Comparison of ENCODE assay signal across 31 cellular contexts in the genomic region with DNA sequence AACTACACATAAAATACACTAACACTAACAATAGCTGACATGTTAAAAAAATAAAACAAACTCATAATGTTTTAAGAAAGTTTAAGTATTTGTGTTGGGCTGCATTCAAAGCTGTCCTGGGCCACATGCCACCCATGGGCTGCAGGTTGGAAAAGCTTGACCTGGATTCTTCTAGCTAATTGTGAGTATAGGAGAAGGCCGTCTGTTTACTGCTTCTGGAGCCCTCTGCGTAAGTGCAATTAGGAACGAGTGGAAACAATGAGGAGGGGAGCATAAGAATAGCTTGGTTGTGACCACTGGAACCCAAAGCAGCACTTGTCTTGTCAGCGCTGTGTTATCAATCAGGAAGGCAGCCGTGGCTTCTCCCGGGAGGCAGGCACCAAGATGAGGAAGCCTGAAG.
DNase-seq lines count a peak whose midpoint lies in the region; ATAC-seq, FAIRE-seq and TF ChIP-seq lines count a peak whose summit lies in the region.
"Had no signal": no experiment of that assay in that cellular context is flagged by ENCODE, and none has a peak within 500 bp of the region (broad histone marks: within the 10 kb centered on the region; RNA-seq: fewer than 3 reads in every experiment).

No MANE protein-coding gene starts in this region.

- H2AFZ ChIP-seq in endothelial cell of umbilical vein (ENCODE audit: low read depth, low read length) = no peak overlapping the region

- peak overlapping the region; percentile 14 for H3K4me3 Mint-ChIP-seq in nephron progenitor cell
- H3K4me3 Mint-ChIP-seq: activated naive CD8-positive, alpha-beta T cell treated with anti-CD3 and anti-CD28 coated beads for 36 hours; CD8-positive, alpha-beta T cell; HFFc6; stimulated activated memory B cell treated with anti-CD40 and anti-IgM and Interleukin-4, amounts not matched to agents 10 μg/mL and 1 μg/mL and 100 μg/mL, for 72 hours had no signal

- TF ChIP-seq CTCF in cardiac muscle cell (IDR thresholded peaks at IDR 0.05; ENCODE audit: low read depth, low read length) (no peak), endothelial cell of umbilical vein (IDR thresholded peaks at IDR 0.05; ENCODE audit: extremely low read depth in 1 of 2, insufficient read depth in 1 of 2, low read depth in 1 of 2, low read length in 2 of 2) (no peak), nephron progenitor cell (IDR thresholded peaks at IDR 0.05) (no peak), thyroid gland (IDR thresholded peaks at IDR 0.05) (no peak)

- H3K9me3 Mint-ChIP-seq in nephron progenitor cell = no peaks in the 10 kb centered on the region
- H3K9me3 Mint-ChIP-seq: activated naive CD8-positive, alpha-beta T cell treated with anti-CD3 and anti-CD28 coated beads for 36 hours; CD8-positive, alpha-beta T cell; HFFc6; stimulated activated memory B cell treated with anti-CD40 and anti-IgM and Interleukin-4, amounts not matched to agents 10 μg/mL and 1 μg/mL and 100 μg/mL, for 72 hours had no signal

- no peak for TF ChIP-seq POLR2A in endothelial cell of umbilical vein (IDR thresholded peaks at IDR 0.05; ENCODE audit: low read depth, low read length)
- no peak for TF ChIP-seq POLR2A in thyroid gland (IDR thresholded peaks at IDR 0.05)

- ATAC-seq in left ventricle myocardium superior = no peak
- ATAC-seq in GM18498 (IDR thresholded peaks at IDR 0.05; ENCODE audit: unreplicated experiment) = no peak
- ATAC-seq: A549; CD8-positive, alpha-beta T cell; sciatic nerve; stimulated activated memory B cell treated with anti-CD40 and anti-IgM and Interleukin-4, amounts not matched to agents 10 μg/mL and 1 μg/mL and 100 μg/mL, for 72 hours had no signal

- peaks cover 62% of the 10 kb centered on the region for H3K4me1 Mint-ChIP-seq in nephron progenitor cell

- no peak for FAIRE-seq in endothelial cell of umbilical vein (lab: Jason Lieb, UNC)
- FAIRE-seq: A549, GM12891, islet of Langerhans, TTC549 had no signal

- H3K9me3 ChIP-seq in cardiac muscle cell (ENCODE audit: low read depth) (no peaks in the 10 kb centered on the region), endothelial cell of umbilical vein (replicated peaks; ENCODE audit: control insufficient read depth, insufficient read depth, low read length) (no peaks in the 10 kb centered on the region), thyroid gland (no peaks in the 10 kb centered on the region)
- H3K9me3 ChIP-seq: A549, lower lobe of right lung, suprapubic skin had no signal

- DNase-seq in cardiac muscle cell (ENCODE audit: low read depth in 1 of 2, low spot score in 1 of 2) = peak in 1 of 2 donors; percentile 31
- no peak for DNase-seq in left ventricle myocardium superior
- DNase-seq in endothelial cell of umbilical vein (ENCODE audit: low read depth, low spot score) = peak; percentile 62
- DNase-seq in nephron progenitor cell = no peak
- no peak for DNase-seq in thyroid gland
- DNase-seq in T1000 (lab: John Stamatoyannopoulos, UW) = no peak
- no peak for DNase-seq in NCI-H510A treated with DMSO at 0.1 percent for 48 hours (lab: John Stamatoyannopoulos, UW)
- DNase-seq: activated CD4-positive, alpha-beta T cell treated with anti-CD3 and anti-CD28 coated beads for 4 hours; activated CD8-positive, alpha-beta memory T cell treated with anti-CD3 and anti-CD28 coated beads for 24 hours; activated effector memory CD4-positive, alpha-beta T cell treated with anti-CD3 and anti-CD28 coated beads, Interleukin-2, amount 50 U/mL, for 16 hours; activated naive CD8-positive, alpha-beta T cell treated with anti-CD3 and anti-CD28 coated beads for 36 hours; activated T-cell treated with anti-CD3 and anti-CD28 coated beads, Interleukin-2, amount 50 U/mL, for 1 hour; CD8-positive, alpha-beta T cell; GOT3; HFFc6; Kasumi-1; lower lobe of right lung; MV-4-11; NCI-H1694 treated with DMSO at 0.1 percent for 48 hours; NCI-H69; RPMI8226; stimulated activated CD4-positive, alpha-beta T cell treated with anti-CD3 and anti-CD28 coated beads, Interleukin-4, amount 100 ng/mL, for 4 hours; T-helper 1 cell had no signal

- no peaks in the 10 kb centered on the region for H3K9me1 ChIP-seq in endothelial cell of umbilical vein (replicated peaks; ENCODE audit: control insufficient read depth, extremely low read depth, insufficient read depth, low read length)

- H3K4me3 ChIP-seq in cardiac muscle cell (no peak overlapping the region), endothelial cell of umbilical vein (replicated peaks in 1 of 3; ENCODE audit: insufficient read depth in 1 of 3, low read depth in 1 of 3, low read length in 3 of 3) (no peak overlapping the region), thyroid gland (replicated peaks in 1 of 3) (no peak overlapping the region)
- H3K4me3 ChIP-seq: A549, lower lobe of right lung, suprapubic skin had no signal

- H3K36me3 ChIP-seq in cardiac muscle cell (no peaks in the 10 kb centered on the region), endothelial cell of umbilical vein (ENCODE audit: control insufficient read depth in 2 of 2, extremely low read depth in 1 of 2, insufficient read depth in 2 of 2, low read length in 2 of 2) (no peaks in the 10 kb centered on the region), thyroid gland (no peaks in the 10 kb centered on the region)
- H3K36me3 ChIP-seq: lower lobe of right lung, suprapubic skin had no signal

- dilution Hi-C loops in endothelial cell of umbilical vein (cut with MboI; ENCODE audit: extremely low pct_ligation_motif_present, low sequenced_read_pairs) = loop anchor here (25.0 kb wide), 1 partner anchor 101 kb away; a partner anchor contains a TSS

- H3K27ac ChIP-seq in cardiac muscle cell (peak overlapping the region; percentile 17), endothelial cell of umbilical vein (ENCODE audit: insufficient read depth, low read depth, low read length) (no peak overlapping the region), thyroid gland (no peak overlapping the region)
- H3K27ac ChIP-seq: lower lobe of right lung, suprapubic skin had no signal

- POLR2A ChIA-PET in endothelial cell of umbilical vein (lab: Charles Lee) = interaction anchor here (1.0 kb wide), 1 partner anchor 118 kb away, joined by 3 read pairs; no protein-coding TSS in a partner anchor

- peak overlapping the region; percentile 58 for H3K27ac Mint-ChIP-seq in nephron progenitor cell
- H3K27ac Mint-ChIP-seq: activated naive CD8-positive, alpha-beta T cell treated with anti-CD3 and anti-CD28 coated beads for 36 hours; CD8-positive, alpha-beta T cell; HFFc6; stimulated activated memory B cell treated with anti-CD40 and anti-IgM and Interleukin-4, amounts not matched to agents 10 μg/mL and 1 μg/mL and 100 μg/mL, for 72 hours had no signal

- no peaks in the 10 kb centered on the region for H4K20me1 ChIP-seq in endothelial cell of umbilical vein (replicated peaks; ENCODE audit: control insufficient read depth, extremely low read depth, insufficient read depth, low read length)

- H3K27me3 Mint-ChIP-seq in nephron progenitor cell (ENCODE audit: low read depth, poor library complexity) = peaks cover 8% of the 10 kb centered on the region

- H3K36me3 Mint-ChIP-seq in nephron progenitor cell (ENCODE audit: low read depth) = no peaks in the 10 kb centered on the region
- H3K36me3 Mint-ChIP-seq: activated naive CD8-positive, alpha-beta T cell treated with anti-CD3 and anti-CD28 coated beads for 36 hours; CD8-positive, alpha-beta T cell; stimulated activated memory B cell treated with anti-CD40 and anti-IgM and Interleukin-4, amounts not matched to agents 10 μg/mL and 1 μg/mL and 100 μg/mL, for 72 hours had no signal

- H3K4me1 ChIP-seq in cardiac muscle cell (ENCODE audit: low read depth) (peaks cover 35% of the 10 kb centered on the region), endothelial cell of umbilical vein (ENCODE audit: control insufficient read depth, extremely low read depth, insufficient read depth, low read length) (peaks cover 34% of the 10 kb centered on the region), thyroid gland (peaks cover 21 to 33% of the 10 kb centered on the region in 2 donors)

- H3K27me3 ChIP-seq in cardiac muscle cell (no peaks in the 10 kb centered on the region), endothelial cell of umbilical vein (ENCODE audit: control insufficient read depth in 2 of 2, insufficient read depth in 2 of 2, low read length in 2 of 2) (no peaks in the 10 kb centered on the region), thyroid gland (no peaks in the 10 kb centered on the region)
- H3K27me3 ChIP-seq: suprapubic skin had no signal

- no TSS peak for BruUV-seq in endothelial cell of umbilical vein (replicated peaks; lab: Mats Ljungman, UMichigan)

- no peak overlapping the region for H3K4me2 ChIP-seq in endothelial cell of umbilical vein (ENCODE audit: insufficient read depth, low read length)

- no peaks in the 10 kb centered on the region for H3K79me2 ChIP-seq in endothelial cell of umbilical vein (ENCODE audit: control insufficient read depth, insufficient read depth, low read length)

- intact Hi-C loops in left ventricle myocardium superior (cut with micrococcal nuclease) = loop anchor here (5.0 kb wide), 2 partner anchors 101 to 246 kb away; no protein-coding TSS in a partner anchor
- intact Hi-C loops in endothelial cell of umbilical vein (cut with micrococcal nuclease) = loop anchor here (2.0 kb wide), 1 partner anchor 547 kb away; no protein-coding TSS in a partner anchor
- intact Hi-C loops in thyroid gland (cut with DNase I) = loop anchor here (5.0 to 10.0 kb wide), 3 partner anchors 103 to 251 kb away; no protein-coding TSS in a partner anchor

- CTCF ChIA-PET in endothelial cell of umbilical vein (lab: Charles Lee) = interaction anchor here (1.0 to 12.0 kb wide), 5 partner anchors 80 to 247 kb away, joined by 4 to 256 read pairs (median 78); no protein-coding TSS in a partner anchor

- H3K9ac ChIP-seq in endothelial cell of umbilical vein (replicated peaks; ENCODE audit: extremely low read depth, insufficient read depth, low read length) = no peak overlapping the region

- 84 to 88% methylated on average over 6 of the region's 6 CpGs for WGBS in thyroid gland, 2 donors

TF ChIP-seq in endothelial cell of umbilical vein, 7 proteins besides CTCF, POLR2A, EP300 and RAD21:
- no peak for TF ChIP-seq JUN (IDR thresholded peaks at IDR 0.05; ENCODE audit: borderline replicate concordance, insufficient read depth, insufficient read length, low read depth)
- TF ChIP-seq, protein P1, sequence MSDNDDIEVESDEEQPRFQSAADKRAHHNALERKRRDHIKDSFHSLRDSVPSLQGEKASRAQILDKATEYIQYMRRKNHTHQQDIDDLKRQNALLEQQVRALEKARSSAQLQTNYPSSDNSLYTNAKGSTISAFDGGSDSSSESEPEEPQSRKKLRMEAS (IDR thresholded peaks at IDR 0.05; ENCODE audit: insufficient read depth, insufficient read length) = no peak
- TF ChIP-seq MYC (IDR thresholded peaks at IDR 0.05; ENCODE audit: low read depth, low read length) = no peak
- no peak for TF ChIP-seq FOS (IDR thresholded peaks at IDR 0.05; ENCODE audit: borderline replicate concordance, insufficient read depth, low read length)
- no peak for TF ChIP-seq EZH2 (IDR thresholded peaks at IDR 0.05; ENCODE audit: borderline replicate concordance, low read depth, low read length, severe bottlenecking)
- TF ChIP-seq GATA2 (IDR thresholded peaks at IDR 0.05; ENCODE audit: insufficient read depth, insufficient read length, low read depth, low read length) = no peak
- TF ChIP-seq POLR2AphosphoS5 (IDR thresholded peaks at IDR 0.05; ENCODE audit: insufficient read depth, low read depth, low read length) = no peak
